13 cellular contexts compared by ENCODE assay signal in genomic region chr17:16910341-16910740, GRCh38.
"Had no signal": no experiment of that assay in that cellular context is flagged by ENCODE, and none has a peak within 500 bp of the region (broad histone marks: within the 10 kb centered on the region; RNA-seq: fewer than 3 reads in every experiment).

No MANE protein-coding gene starts in this region.

- DNase-seq: activated CD4-positive, alpha-beta T cell treated with anti-CD3 and anti-CD28 coated beads, Interleukin-2, amount 50 U/mL, for 1 hour; activated CD4-positive, CD25-positive, alpha-beta regulatory T cell; activated effector memory CD4-positive, alpha-beta T cell treated with anti-CD3 and anti-CD28 coated beads, Interleukin-2, amount 50 U/mL, for 16 hours; brain microvascular endothelial cell; left cardiac atrium; mucosa of descending colon; natural killer cell; nucleus accumbens; stimulated activated CD4-positive, alpha-beta T cell treated with anti-CD3 and anti-CD28 coated beads, Interleukin-4, amount 100 ng/mL, for 24 hours; stimulated activated naive CD4-positive, alpha-beta T cell treated with Interleukin-2 at 50 U/mL for 16 hours; upper lobe of right lung had no signal

- H3K36me3 Mint-ChIP-seq: activated naive CD8-positive, alpha-beta T cell; natural killer cell had no signal

- H3K4me1 Mint-ChIP-seq: natural killer cell had no signal

- H3K9me3 Mint-ChIP-seq: dendritic cell treated with granulocyte-macrophage colony-stimulating factor and Interleukin-4, amounts not matched to agents 40 ng/mL and 50 ng/mL, for 4 days; natural killer cell had no signal

- H3K4me3 Mint-ChIP-seq: dendritic cell treated with granulocyte-macrophage colony-stimulating factor and Interleukin-4, amounts not matched to agents 40 ng/mL and 50 ng/mL, for 4 days; natural killer cell had no signal

- H3K27me3 Mint-ChIP-seq: activated naive CD8-positive, alpha-beta T cell had no signal

- H3K27ac Mint-ChIP-seq: activated naive CD8-positive, alpha-beta T cell; dendritic cell treated with granulocyte-macrophage colony-stimulating factor and Interleukin-4, amounts not matched to agents 40 ng/mL and 50 ng/mL, for 4 days; natural killer cell had no signal
